In genomic region chr20:48058611-48059559, GRCh38 we compare ENCODE assay signal across 7 cellular contexts.
"Had no signal": no experiment of that assay in that cellular context is flagged by ENCODE, and none has a peak within 500 bp of the region (broad histone marks: within the 10 kb centered on the region; RNA-seq: fewer than 3 reads in every experiment).

No MANE protein-coding gene starts in this region.

- H3K4me2 ChIP-seq: KMS-11 had no signal

- H3K36me3 ChIP-seq: HAP-1 had no signal

- H3K27ac ChIP-seq: GM23248, KMS-11 had no signal

- ATAC-seq: HCT116 had no signal

- H3K9ac ChIP-seq: GM23248, KMS-11 had no signal

- H3K9me3 ChIP-seq: HAP-1 had no signal

- H3K4me3 ChIP-seq: GM23248, HAP-1 had no signal

- H3K4me1 ChIP-seq: HAP-1 had no signal

- DNase-seq: GM23248, GOT3, H7, KBM-7 had no signal

- H2AFZ ChIP-seq: GM23248 had no signal
